Comparison of ENCODE assay signal across 22 cellular contexts in the genomic region with DNA sequence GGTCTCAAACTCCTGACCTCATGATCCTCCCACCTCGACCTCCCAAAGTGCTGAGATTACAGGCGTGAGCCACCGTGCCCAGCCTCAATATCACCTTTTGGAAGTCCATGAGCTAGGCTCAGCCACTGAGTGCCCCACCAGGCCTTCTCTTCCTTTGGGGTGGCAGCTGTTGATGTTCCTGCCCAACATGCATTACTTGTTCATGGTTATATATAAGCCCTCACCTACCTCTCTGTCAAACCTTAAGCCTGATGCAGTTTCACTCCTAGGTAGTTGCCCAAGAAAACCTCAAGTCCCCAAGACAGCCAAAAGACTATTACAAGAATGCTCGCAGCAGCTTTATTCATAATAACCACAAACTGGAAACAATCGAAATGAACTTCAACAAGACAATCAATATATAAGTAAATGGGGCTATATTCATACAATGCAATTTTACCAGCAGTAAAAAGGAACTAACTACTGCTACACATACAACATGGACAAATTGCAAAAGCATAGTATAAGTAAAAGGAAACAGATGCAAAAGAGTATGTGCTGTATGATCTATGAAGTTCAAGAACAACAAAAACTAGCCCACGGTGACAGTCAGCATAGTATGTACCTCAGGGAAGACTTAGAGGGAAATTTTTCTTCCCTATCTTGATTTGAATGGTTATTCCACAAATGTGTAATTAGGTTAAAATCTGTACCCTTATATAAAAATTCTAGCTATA. TPM values are rescaled to one million over a fixed set of nuclear protein-coding genes. Genes with fewer than 3 reads are reported as not detected.
A peak's percentile ranks its signal among the peaks of the same experiment; 100 is the strongest.
DNase-seq lines count a peak whose midpoint lies in the region; ATAC-seq and TF ChIP-seq lines count a peak whose summit lies in the region.
"Had no signal": no experiment of that assay in that cellular context is flagged by ENCODE, and none has a peak within 500 bp of the region (broad histone marks: within the 10 kb centered on the region; RNA-seq: fewer than 3 reads in every experiment).

No MANE protein-coding gene starts in this region.

- H3K4me2 ChIP-seq in DOHH2 (ENCODE audit: low read length) (peak overlapping the region; percentile 32), GM23338 (no peak overlapping the region)

- no peaks in the 10 kb centered on the region for H3K27me3 Mint-ChIP-seq in activated CD4-positive, alpha-beta T cell treated with anti-CD3 and anti-CD28 coated beads, Interleukin-2, amount 10 ng/mL, durations not matched to agents 24 days and 14 days
- no peaks in the 10 kb centered on the region for H3K27me3 Mint-ChIP-seq in activated CD8-positive, alpha-beta T cell treated with anti-CD3 and anti-CD28 coated beads, Interleukin-2, amount 10 ng/mL, durations not matched to agents 7 days and 5 days (ENCODE audit: low read depth)
- H3K27me3 Mint-ChIP-seq in memory B cell (no peaks in the 10 kb centered on the region), GM23338 (ENCODE audit: insufficient read depth, low read depth, poor library complexity) (peaks cover 6% of the 10 kb centered on the region)

- POLR2A ChIA-PET in activated CD8-positive, alpha-beta T cell treated with anti-CD3 and anti-CD28 coated beads, Interleukin-2, amount 10 ng/mL, durations not matched to agents 7 days and 5 days (lab: Charles Lee): interaction anchor here (7.2 kb wide), 1 partner anchor 60 kb away, joined by 62 read pairs; a partner anchor contains a TSS

- TF ChIP-seq CTCF in DOHH2 (IDR thresholded peaks at IDR 0.05; ENCODE audit: low read depth, low read length, poor library complexity, severe bottlenecking) (no peak), GM23338 (conservative IDR thresholded peaks at IDR 0.05; ENCODE audit: low read depth in 2 of 2) (no peak), colonic mucosa (IDR thresholded peaks at IDR 0.05) (no peak)

- H3K27me3 ChIP-seq in DOHH2 (ENCODE audit: control insufficient read depth, low read length) (no peaks in the 10 kb centered on the region), GM23338 (ENCODE audit: insufficient read depth) (no peaks in the 10 kb centered on the region), colonic mucosa (no peaks in the 10 kb centered on the region)
- H3K27me3 ChIP-seq: body of pancreas, heart left ventricle, testis, uterus had no signal

- H3K9me3 ChIP-seq in DOHH2 (ENCODE audit: control insufficient read depth, insufficient read depth, low read length) (no peaks in the 10 kb centered on the region), colonic mucosa (no peaks in the 10 kb centered on the region)
- H3K9me3 ChIP-seq: body of pancreas, heart left ventricle, testis, uterus had no signal

- H3K36me3 Mint-ChIP-seq in activated CD4-positive, alpha-beta T cell treated with anti-CD3 and anti-CD28 coated beads, Interleukin-2, amount 10 ng/mL, durations not matched to agents 24 days and 14 days (ENCODE audit: low read depth): peaks cover 5% of the 10 kb centered on the region
- peaks cover 5% of the 10 kb centered on the region for H3K36me3 Mint-ChIP-seq in activated CD8-positive, alpha-beta T cell treated with anti-CD3 and anti-CD28 coated beads, Interleukin-2, amount 10 ng/mL, durations not matched to agents 7 days and 5 days (ENCODE audit: low read depth)
- no peaks in the 10 kb centered on the region for H3K36me3 Mint-ChIP-seq in memory B cell
- H3K36me3 Mint-ChIP-seq in GM23338 (ENCODE audit: low read depth): no peaks in the 10 kb centered on the region

- intact Hi-C loops in activated CD4-positive, alpha-beta T cell treated with anti-CD3 and anti-CD28 coated beads, Interleukin-2, amount 10 ng/mL, durations not matched to agents 24 days and 14 days (cut with micrococcal nuclease): no loop called here
- intact Hi-C loops in colonic mucosa (cut with DNase I): no loop called here

- H3F3A ChIP-seq in DOHH2 (ENCODE audit: control insufficient read depth, insufficient read depth): no peaks in the 10 kb centered on the region
- no peaks in the 10 kb centered on the region for H3F3A ChIP-seq in GM23338 (replicated peaks; ENCODE audit: low read depth)

- peak overlapping the region; percentile 83 for H3K27ac Mint-ChIP-seq in activated CD4-positive, alpha-beta T cell treated with anti-CD3 and anti-CD28 coated beads, Interleukin-2, amount 10 ng/mL, durations not matched to agents 24 days and 14 days
- peak overlapping the region; percentile 10 for H3K27ac Mint-ChIP-seq in activated CD8-positive, alpha-beta T cell treated with anti-CD3 and anti-CD28 coated beads, Interleukin-2, amount 10 ng/mL, durations not matched to agents 7 days and 5 days
- H3K27ac Mint-ChIP-seq in memory B cell (peak overlapping the region; percentile 65), GM23338 (no peak overlapping the region)

- ATAC-seq in activated CD8-positive, alpha-beta T cell treated with anti-CD3 and anti-CD28 coated beads, Interleukin-2, amount 10 ng/mL, durations not matched to agents 7 days and 5 days: no peak
- ATAC-seq in memory B cell (ENCODE audit: low read depth) (peak; percentile 50), GM23338 (no peak)
- ATAC-seq: body of pancreas, heart left ventricle, left colon had no signal

- H3K9me2 ChIP-seq in DOHH2 (replicated peaks; ENCODE audit: control insufficient read depth, low read length) (no peaks in the 10 kb centered on the region), GM23338 (ENCODE audit: insufficient read depth) (no peaks in the 10 kb centered on the region)

- CTCF ChIA-PET in activated CD8-positive, alpha-beta T cell treated with anti-CD3 and anti-CD28 coated beads, Interleukin-2, amount 10 ng/mL, durations not matched to agents 7 days and 5 days (lab: Charles Lee): interaction anchor here (0.6 to 5.3 kb wide), 5 partner anchors 17 to 178 kb away, joined by 3 to 48 read pairs (median 3); a partner anchor contains a TSS

- H3K4me3 ChIP-seq in DOHH2 (ENCODE audit: low read length) (peak overlapping the region; percentile 3; the same call in 1 of the 2 replicates), GM23338 (no peak overlapping the region), colonic mucosa (no peak overlapping the region)
- H3K4me3 ChIP-seq: body of pancreas, heart left ventricle, testis, uterus had no signal

- H4K20me1 ChIP-seq in DOHH2 (ENCODE audit: control insufficient read depth, insufficient read depth, low read depth, low read length): no peaks in the 10 kb centered on the region
- no peaks in the 10 kb centered on the region for H4K20me1 ChIP-seq in GM23338 (replicated peaks; ENCODE audit: insufficient read depth)

- H3K4me1 ChIP-seq in DOHH2 (ENCODE audit: control insufficient read depth, low read length): peaks cover 85% of the 10 kb centered on the region
- H3K4me1 ChIP-seq in GM23338 (ENCODE audit: insufficient read depth): no peaks in the 10 kb centered on the region
- no peaks in the 10 kb centered on the region for H3K4me1 ChIP-seq in colonic mucosa
- H3K4me1 ChIP-seq: body of pancreas, testis, uterus had no signal

- DNase-seq in activated CD4-positive, alpha-beta T cell treated with anti-CD3 and anti-CD28 coated beads, Interleukin-2, amount 10 ng/mL, durations not matched to agents 24 days and 14 days: no peak
- DNase-seq in activated CD4-positive, alpha-beta T cell treated with anti-CD3 and anti-CD28 coated beads, Interleukin-2, amount 50 U/mL, for 1 hour: no peak
- no peak for DNase-seq in activated CD8-positive, alpha-beta T cell treated with anti-CD3 and anti-CD28 coated beads, Interleukin-2, amount 10 ng/mL, durations not matched to agents 7 days and 5 days
- DNase-seq in memory B cell (ENCODE audit: low spot score in 2 of 2) (no peak), NCI-H345 (lab: John Stamatoyannopoulos, UW) (no peak), GM23338 (ENCODE audit: low spot score) (no peak), colonic mucosa (no peak)
- DNase-seq: body of pancreas; effector CD4-positive, alpha-beta T cell; heart left ventricle; Karpas-422; left colon; NCI-H1092 treated with DMSO at 0.1 percent for 48 hours; NCI-H1930; NCI-H69; OCI-M1; small intestine; stimulated activated CD4-positive, alpha-beta T cell treated with anti-CD3 and anti-CD28 coated beads, Interleukin-1b, Interleukin-23, amount 100 ng/mL, for 48 hours; testis; uterus had no signal

- H2AFZ ChIP-seq in GM23338: no peak overlapping the region

- peaks cover 48% of the 10 kb centered on the region for H3K4me1 Mint-ChIP-seq in activated CD4-positive, alpha-beta T cell treated with anti-CD3 and anti-CD28 coated beads, Interleukin-2, amount 10 ng/mL, durations not matched to agents 24 days and 14 days
- peaks cover 45% of the 10 kb centered on the region for H3K4me1 Mint-ChIP-seq in activated CD8-positive, alpha-beta T cell treated with anti-CD3 and anti-CD28 coated beads, Interleukin-2, amount 10 ng/mL, durations not matched to agents 7 days and 5 days (ENCODE audit: low read depth)
- H3K4me1 Mint-ChIP-seq in memory B cell (peaks cover 32% of the 10 kb centered on the region), GM23338 (no peaks in the 10 kb centered on the region; the same call in 2 of the 3 replicates)

- H3K79me2 ChIP-seq in DOHH2 (ENCODE audit: control insufficient read depth, low read length) (no peaks in the 10 kb centered on the region), GM23338 (replicated peaks; ENCODE audit: insufficient read depth) (no peaks in the 10 kb centered on the region)

- H3K9me3 Mint-ChIP-seq in activated CD4-positive, alpha-beta T cell treated with anti-CD3 and anti-CD28 coated beads, Interleukin-2, amount 10 ng/mL, durations not matched to agents 24 days and 14 days: peaks cover 7% of the 10 kb centered on the region
- H3K9me3 Mint-ChIP-seq in activated CD8-positive, alpha-beta T cell treated with anti-CD3 and anti-CD28 coated beads, Interleukin-2, amount 10 ng/mL, durations not matched to agents 7 days and 5 days (ENCODE audit: insufficient read depth): no peaks in the 10 kb centered on the region
- no peaks in the 10 kb centered on the region for H3K9me3 Mint-ChIP-seq in memory B cell
- H3K9me3 Mint-ChIP-seq in GM23338: no peaks in the 10 kb centered on the region

- H3K4me3 Mint-ChIP-seq in activated CD4-positive, alpha-beta T cell treated with anti-CD3 and anti-CD28 coated beads, Interleukin-2, amount 10 ng/mL, durations not matched to agents 24 days and 14 days: no peak overlapping the region
- H3K4me3 Mint-ChIP-seq in activated CD8-positive, alpha-beta T cell treated with anti-CD3 and anti-CD28 coated beads, Interleukin-2, amount 10 ng/mL, durations not matched to agents 7 days and 5 days: no peak overlapping the region
- H3K4me3 Mint-ChIP-seq in memory B cell (peak overlapping the region; percentile 7), GM23338 (no peak overlapping the region)

- H3K27ac ChIP-seq in DOHH2 (ENCODE audit: low read depth, low read length): peak overlapping the region; percentile 44
- H3K27ac ChIP-seq in GM23338 (ENCODE audit: low read depth): no peak overlapping the region
- H3K27ac ChIP-seq in colonic mucosa: no peak overlapping the region
- H3K27ac ChIP-seq: body of pancreas, heart left ventricle, testis, uterus, VCaP had no signal

- no peaks in the 10 kb centered on the region for H3K36me3 ChIP-seq in DOHH2 (ENCODE audit: control insufficient read depth, low read length)
- H3K36me3 ChIP-seq in GM23338 (ENCODE audit: insufficient read depth): no peaks in the 10 kb centered on the region
- no peaks in the 10 kb centered on the region for H3K36me3 ChIP-seq in colonic mucosa
- H3K36me3 ChIP-seq: heart left ventricle, uterus had no signal

- H3K9ac ChIP-seq in colonic mucosa (ENCODE audit: low read depth in 2 of 2, low read length in 2 of 2): no peak overlapping the region

RNA-seq across cellular contexts. Expression of a gene that starts 59.6 kb away (rescaled TPM):
- 84.9 and 88.7 TPM in 2 replicates for total RNA-seq in activated CD4-positive, alpha-beta T cell treated with anti-CD3 and anti-CD28 coated beads, Interleukin-2, amount 10 ng/mL, durations not matched to agents 24 days and 14 days
- 10 to 100 TPM; 20.1 to 21.6 TPM for total RNA-seq in activated CD8-positive, alpha-beta T cell treated with anti-CD3 and anti-CD28 coated beads, Interleukin-2, amount 10 ng/mL, durations not matched to agents 7 days and 5 days
- total RNA-seq in GM23338 (2014; rRNA removed; shearing (Covaris generic)): 6.1 and 8.0 TPM in 2 replicates
- 3.3 and 4.1 TPM in 2 replicates for polyA plus RNA-seq in GM23338 (2016; fragmentation: Nextera tagmentation; extraction: Ambion mirVana)
- 10 to 100 TPM; 11.1 to 31.5 TPM for total RNA-seq in colonic mucosa
